8 cellular contexts compared by ENCODE assay signal in the genomic region with DNA sequence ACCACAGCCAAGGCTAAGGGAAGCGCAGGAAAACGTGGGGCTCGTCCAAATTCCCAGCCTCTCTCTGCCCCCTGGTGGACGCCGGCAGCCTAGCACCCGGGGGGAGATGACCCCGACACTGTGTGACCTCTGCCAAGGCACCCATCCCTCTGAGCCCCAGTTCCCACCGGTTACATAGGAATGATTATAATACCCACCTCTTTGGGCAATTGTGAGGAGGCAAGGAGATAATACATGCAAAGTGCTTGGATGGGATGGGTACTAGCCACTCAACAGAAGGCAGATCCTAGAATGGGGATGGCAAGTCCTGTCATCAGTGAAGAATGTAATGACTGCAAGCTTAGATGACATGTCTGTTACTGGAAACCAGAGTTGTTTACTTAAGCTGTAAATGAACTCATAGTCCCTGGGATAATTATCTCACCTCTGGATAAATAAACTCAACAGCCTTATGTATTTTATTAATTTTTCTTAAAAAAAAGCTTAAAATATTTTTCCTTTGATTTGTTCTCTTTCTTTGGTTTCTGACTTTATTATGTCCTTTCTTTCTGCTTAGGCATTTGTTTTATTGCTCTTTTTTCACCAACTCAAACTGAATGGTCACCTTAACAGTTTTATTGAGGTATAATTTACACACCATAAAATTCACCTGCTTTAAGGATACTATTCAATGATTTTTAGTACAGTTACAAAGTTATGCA. TPM values are rescaled to one million over a fixed set of nuclear protein-coding genes. Genes with fewer than 3 reads are reported as not detected.
DNase-seq lines count a peak whose midpoint lies in the region; ATAC-seq and TF ChIP-seq lines count a peak whose summit lies in the region.

No MANE protein-coding gene starts in this region.

- TF ChIP-seq EP300 in tibial nerve (IDR thresholded peaks at IDR 0.05) = no peak

- peak overlapping the region; percentile 66 for H3K27ac ChIP-seq in RWPE1
- H3K27ac ChIP-seq in foreskin keratinocyte = peak overlapping the region; percentile 31
- peak overlapping the region; percentile 76 for H3K27ac ChIP-seq in osteoblast (ENCODE audit: low read depth, low read length)
- peak overlapping the region in 2 of 4 donors; percentile 7 to 61 for H3K27ac ChIP-seq in tibial nerve

- no peaks in the 10 kb centered on the region for H3K9me3 ChIP-seq in osteoblast (ENCODE audit: low read depth, low read length)
- H3K9me3 ChIP-seq in tibial nerve = no peaks in the 10 kb centered on the region

- TF ChIP-seq POLR2A in tibial nerve (IDR thresholded peaks at IDR 0.05) = no peak

- H3K27me3 ChIP-seq in foreskin keratinocyte = no peaks in the 10 kb centered on the region
- H3K27me3 ChIP-seq in osteoblast (ENCODE audit: insufficient read depth, low read length) = no peaks in the 10 kb centered on the region
- H3K27me3 ChIP-seq in tibial nerve = no peaks in the 10 kb centered on the region

- H3K4me1 ChIP-seq in foreskin keratinocyte = peaks cover 8% of the 10 kb centered on the region
- peaks cover 11% of the 10 kb centered on the region for H3K4me1 ChIP-seq in osteoblast (ENCODE audit: insufficient read depth, low read length)
- peaks cover 0 to 8% (median 5%) of the 10 kb centered on the region in 4 donors for H3K4me1 ChIP-seq in tibial nerve

- 4 to 6% methylated on average over 7 to 8 of the region's 8 CpGs for WGBS in tibial nerve, 2 donors

- peak overlapping the region; percentile 35 for H3K4me3 ChIP-seq in osteoblast (ENCODE audit: insufficient read depth, low read length)
- H3K4me3 ChIP-seq in tibial nerve = peak overlapping the region in 1 of 4 donors; percentile 32

- CTCF ChIA-PET in RWPE1 (lab: Yijun Ruan, JAX) = interaction anchor here (0.5 to 1.1 kb wide), 6 partner anchors 11 to 842 kb away, joined by 3 to 4 read pairs (median 3); partner anchors contain the start of gene BMP8B

- no peaks in the 10 kb centered on the region for H4K20me1 ChIP-seq in osteoblast (ENCODE audit: insufficient read depth, low read length)

- ATAC-seq in GM21390 (IDR thresholded peaks at IDR 0.05; ENCODE audit: unreplicated experiment) (peak; percentile 52), foreskin keratinocyte (peak; percentile 80)

- H3K36me3 ChIP-seq in osteoblast (ENCODE audit: insufficient read depth, low read length) = no peaks in the 10 kb centered on the region
- H3K36me3 ChIP-seq in tibial nerve = no peaks in the 10 kb centered on the region

- peak overlapping the region; percentile 81 for H3K4me2 ChIP-seq in osteoblast (ENCODE audit: insufficient read depth, low read length)

- H2AFZ ChIP-seq in osteoblast (ENCODE audit: low read length) = peak overlapping the region; percentile 75

- peak; percentile 99 for DNase-seq in DMS 273 treated with DMSO at 0.1 percent for 48 hours (lab: John Stamatoyannopoulos, UW)
- peak; percentile 68 for DNase-seq in HS-5 (ENCODE audit: low read depth)
- peak; percentile 95 for DNase-seq in RWPE1 (ENCODE audit: low spot score)
- DNase-seq in activated T-helper 9 cell treated with anti-CD3 and anti-CD28 coated beads, Interleukin-2, amount 50 U/mL, for 16 hours (ENCODE audit: low read depth) = peak; percentile 55
- peak; percentile 85 to 91 for DNase-seq in foreskin keratinocyte
- DNase-seq in osteoblast (ENCODE audit: insufficient read length, low spot score, missing footprints) = peak; percentile 97
- DNase-seq in tibial nerve (ENCODE audit: low spot score in 2 of 2) = peak in 1 of 2 donors; percentile 73

- POLR2A ChIA-PET in RWPE1 (lab: Yijun Ruan, JAX; ENCODE audit: low non-redundant PET) = no interaction called here

- H3K79me2 ChIP-seq in osteoblast (ENCODE audit: insufficient read depth, low read length) = no peaks in the 10 kb centered on the region

- TF ChIP-seq CTCF in RWPE1 (conservative IDR thresholded peaks at IDR 0.05; ENCODE audit: low read depth) (peak; percentile 73), foreskin keratinocyte (conservative IDR thresholded peaks at IDR 0.05) (peak; percentile 85), osteoblast (IDR thresholded peaks at IDR 0.05; ENCODE audit: extremely low read depth, low read depth, low read length) (peak; percentile 80), tibial nerve (IDR thresholded peaks at IDR 0.05) (peak; percentile 79 to 94 (median 91))

RNA-seq across cellular contexts. Expression of gene BMP8B, which starts 11.3 kb away (rescaled TPM):
- total RNA-seq in foreskin keratinocyte (0.04 and 0.10 TPM in 2 replicates), osteoblast (0.29 and 0.36 TPM in 2 replicates), tibial nerve (10 to 100 TPM; 13.6 to 33.9 (median 29.5) TPM)
- polyA plus RNA-seq in foreskin keratinocyte = 0.01 and 0.02 TPM in 2 replicates

RNA-seq across cellular contexts. Expression of gene OXCT2, which starts 28.8 kb away (rescaled TPM):
- total RNA-seq in foreskin keratinocyte (0.20 and 0.32 TPM in 2 replicates), osteoblast (1.1 and 1.2 TPM in 2 replicates), tibial nerve (10 to 100 TPM in 1 of 4 donors, 1 to 10 TPM in 3; 4.5 to 22.2 (median 8.4) TPM)
- polyA plus RNA-seq in foreskin keratinocyte = 0.26 and 0.44 TPM in 2 replicates

Comparison
In these comparisons a context has a peak if more than half of its experiments do, and no peak if none do; other contexts are left out.
1. RNA of gene BMP8B, which starts 11.3 kb away (total RNA-seq): 13.6 to 33.9 TPM in tibial nerve; 0.29 to 0.36 TPM in osteoblast and 0.04 to 0.10 TPM in foreskin keratinocyte; every median in the first group is over 10 times any median in the second.
2. Peak in every context shown above with its lines, with median percentiles within 50 percentile points of each other: CTCF ChIP-seq.